16 cellular contexts compared by ENCODE assay signal in the genomic region with DNA sequence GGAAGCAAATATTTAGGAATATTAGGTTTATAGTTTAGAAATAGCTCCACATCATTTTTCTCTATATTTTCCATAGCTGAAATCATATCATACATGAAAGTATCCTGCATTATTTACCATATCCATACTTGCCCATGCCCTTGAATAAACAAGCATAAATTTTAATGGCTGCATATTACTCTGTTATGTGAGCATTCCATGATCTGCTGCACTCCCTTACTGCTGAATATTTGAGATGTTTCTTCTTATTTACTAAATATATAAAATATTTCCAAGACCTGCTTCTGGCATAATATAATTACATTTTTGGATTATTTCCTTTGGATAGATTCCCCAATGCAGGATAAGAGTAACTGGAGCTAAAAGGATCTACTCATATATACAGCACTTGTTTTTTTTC.
DNase-seq lines count a peak whose midpoint lies in the region; ATAC-seq and TF ChIP-seq lines count a peak whose summit lies in the region.
"Had no signal": no experiment of that assay in that cellular context is flagged by ENCODE, and none has a peak within 500 bp of the region (broad histone marks: within the 10 kb centered on the region; RNA-seq: fewer than 3 reads in every experiment).

No MANE protein-coding gene starts in this region.

- H3K4me1 Mint-ChIP-seq in chondrocyte (ENCODE audit: low read depth) (peaks cover 15% of the 10 kb centered on the region), mesothelial cell of epicardium (peaks cover 19% of the 10 kb centered on the region), GM23338 (no peaks in the 10 kb centered on the region)
- H3K4me1 Mint-ChIP-seq: H9 had no signal

- H3K9ac ChIP-seq in SK-N-SH, result no peak overlapping the region; the same call in 1 of the 2 replicates

- H4K20me1 ChIP-seq in SK-N-SH (ENCODE audit: insufficient read depth), result no peaks in the 10 kb centered on the region
- no peaks in the 10 kb centered on the region for H4K20me1 ChIP-seq in GM23338 (replicated peaks; ENCODE audit: insufficient read depth)

- no peak overlapping the region for H3K4me2 ChIP-seq in SK-N-SH
- no peak overlapping the region for H3K4me2 ChIP-seq in GM23338

- TF ChIP-seq CTCF in AG10803 (conservative IDR thresholded peaks at IDR 0.05; ENCODE audit: low read length), result no peak
- no peak for TF ChIP-seq CTCF in SK-N-SH (IDR thresholded peaks at IDR 0.05)
- no peak for TF ChIP-seq CTCF in chondrocyte (IDR thresholded peaks at IDR 0.05)
- TF ChIP-seq CTCF in mesothelial cell of epicardium (IDR thresholded peaks at IDR 0.05; ENCODE audit: unreplicated experiment), result no peak
- no peak for TF ChIP-seq CTCF in GM23338 (conservative IDR thresholded peaks at IDR 0.05; ENCODE audit: low read depth in 2 of 2)

- H3K9me3 ChIP-seq in SK-N-SH, result peaks cover 19% of the 10 kb centered on the region
- H3K9me3 ChIP-seq: BE2C had no signal

- H3K79me2 ChIP-seq in SK-N-SH (ENCODE audit: insufficient read depth), result no peaks in the 10 kb centered on the region
- no peaks in the 10 kb centered on the region for H3K79me2 ChIP-seq in GM23338 (replicated peaks; ENCODE audit: insufficient read depth)

- H3K9me2 ChIP-seq in SK-N-SH (no peaks in the 10 kb centered on the region), GM23338 (ENCODE audit: insufficient read depth) (no peaks in the 10 kb centered on the region)

- H3K4me3 ChIP-seq in AG10803 (ENCODE audit: low read length), result no peak overlapping the region
- no peak overlapping the region for H3K4me3 ChIP-seq in SK-N-SH (ENCODE audit: low read depth in 2 of 2, low read length in 1 of 2)
- H3K4me3 ChIP-seq in GM23338, result no peak overlapping the region

- CTCF ChIA-PET in SK-N-SH (lab: Yijun Ruan, JAX), result interaction anchor here (1.3 kb wide), 1 partner anchor 144 kb away, joined by 4 read pairs; no protein-coding TSS in a partner anchor

- H3K4me3 Mint-ChIP-seq in chondrocyte (ENCODE audit: unreplicated experiment) (no peak overlapping the region), mesothelial cell of epicardium (no peak overlapping the region), GM23338 (no peak overlapping the region)
- H3K4me3 Mint-ChIP-seq: CD4-positive, CD25-positive, alpha-beta regulatory T cell; CD8-positive, alpha-beta memory T cell; H9 had no signal

- H3K27me3 ChIP-seq in SK-N-SH (ENCODE audit: insufficient read depth) (no peaks in the 10 kb centered on the region), GM23338 (ENCODE audit: insufficient read depth) (no peaks in the 10 kb centered on the region)
- H3K27me3 ChIP-seq: BE2C had no signal

- TF ChIP-seq RAD21 in SK-N-SH (IDR thresholded peaks at IDR 0.05; ENCODE audit: low read length), result no peak

- POLR2A ChIA-PET in SK-N-SH (lab: Yijun Ruan, JAX), result no interaction called here

- H3K27ac ChIP-seq in SK-N-SH (ENCODE audit: low read depth in 2 of 2, low read length in 1 of 2), result peak overlapping the region; percentile 71 to 94
- H3K27ac ChIP-seq in GM23338 (ENCODE audit: low read depth), result no peak overlapping the region

- H3K9me3 Mint-ChIP-seq in chondrocyte (ENCODE audit: low read depth) (peaks cover 12% of the 10 kb centered on the region), mesothelial cell of epicardium (peaks cover 21% of the 10 kb centered on the region), GM23338 (peaks cover 7% of the 10 kb centered on the region)

- peaks cover 21% of the 10 kb centered on the region for H3F3A ChIP-seq in SK-N-SH (replicated peaks; ENCODE audit: insufficient read depth)
- no peaks in the 10 kb centered on the region for H3F3A ChIP-seq in GM23338 (replicated peaks; ENCODE audit: low read depth)

- H3K27ac Mint-ChIP-seq in chondrocyte (ENCODE audit: unreplicated experiment), result peak overlapping the region; percentile 50
- H3K27ac Mint-ChIP-seq in mesothelial cell of epicardium, result peak overlapping the region; percentile 31
- H3K27ac Mint-ChIP-seq in GM23338, result no peak overlapping the region
- H3K27ac Mint-ChIP-seq: CD4-positive, CD25-positive, alpha-beta regulatory T cell; CD8-positive, alpha-beta memory T cell; H9 had no signal

- H3K27me3 Mint-ChIP-seq in chondrocyte (ENCODE audit: low read depth) (no peaks in the 10 kb centered on the region), mesothelial cell of epicardium (ENCODE audit: low read depth) (no peaks in the 10 kb centered on the region), GM23338 (ENCODE audit: insufficient read depth, low read depth, poor library complexity) (no peaks in the 10 kb centered on the region)
- H3K27me3 Mint-ChIP-seq: CD4-positive, CD25-positive, alpha-beta regulatory T cell; CD8-positive, alpha-beta memory T cell had no signal

- DNase-seq in AG10803 (ENCODE audit: low read depth), result peak; percentile 20
- no peak for DNase-seq in SK-N-SH
- no peak for DNase-seq in chondrocyte (ENCODE audit: low spot score)
- DNase-seq in mesothelial cell of epicardium (ENCODE audit: low spot score in 2 of 2, unreplicated experiment in 2 of 2), result no peak
- DNase-seq in SKM-1 treated with dmso at 0.1 percent for 144 hours (lab: John Stamatoyannopoulos, UW; ENCODE audit: unreplicated experiment), result no peak
- DNase-seq in Ammon's horn (ENCODE audit: low spot score), result no peak
- DNase-seq in GM23338 (ENCODE audit: low spot score), result no peak
- DNase-seq: 8988T; C1 segment of cervical spinal cord; CD4-positive, CD25-positive, alpha-beta regulatory T cell; CD8-positive, alpha-beta memory T cell; COR-L47; GOT3; H9 had no signal

- ATAC-seq in GM21717 (IDR thresholded peaks at IDR 0.05; ENCODE audit: unreplicated experiment) (no peak), GM23338 (no peak)

- no peak for TF ChIP-seq EP300 in SK-N-SH (IDR thresholded peaks at IDR 0.05; ENCODE audit: borderline replicate concordance in 1 of 2, low read depth in 1 of 2, low read length in 1 of 2)

- peaks cover 0 to 4% of the 10 kb centered on the region in 2 experiments; a peak in 1 of 4 replicates for H3K4me1 ChIP-seq in SK-N-SH (ENCODE audit: control insufficient read depth in 1 of 2, insufficient read depth in 2 of 2, low read depth in 1 of 2, low read length in 1 of 2)
- H3K4me1 ChIP-seq in GM23338 (ENCODE audit: insufficient read depth), result no peaks in the 10 kb centered on the region

- peaks cover 5% of the 10 kb centered on the region for H3K36me3 Mint-ChIP-seq in chondrocyte (ENCODE audit: low read depth)
- peaks cover 40% of the 10 kb centered on the region for H3K36me3 Mint-ChIP-seq in mesothelial cell of epicardium
- H3K36me3 Mint-ChIP-seq in GM23338 (ENCODE audit: low read depth), result peaks cover 13% of the 10 kb centered on the region; the same call in 2 of the 3 replicates

- H2AFZ ChIP-seq in SK-N-SH (ENCODE audit: low read depth) (no peak overlapping the region), GM23338 (no peak overlapping the region)

- peaks cover 10% of the 10 kb centered on the region in 2 experiments for H3K36me3 ChIP-seq in SK-N-SH (replicated peaks in 1 of 2; ENCODE audit: control insufficient read depth in 1 of 2, insufficient read depth in 2 of 2, low read length in 1 of 2)
- no peaks in the 10 kb centered on the region for H3K36me3 ChIP-seq in GM23338 (ENCODE audit: insufficient read depth)

TF ChIP-seq in SK-N-SH, 30 proteins besides CTCF, POLR2A, EP300 and RAD21 (continues in another document):
- TF ChIP-seq GATA2 (CRISPR knock-in tag; IDR thresholded peaks at IDR 0.05) (no peak), FOXJ3 (CRISPR knock-in tag; IDR thresholded peaks at IDR 0.05) (no peak), JUND (IDR thresholded peaks at IDR 0.05) (no peak), NRF1 (IDR thresholded peaks at IDR 0.05; ENCODE audit: low read depth, low read length) (no peak), NFIC (IDR thresholded peaks at IDR 0.05; ENCODE audit: borderline replicate concordance) (no peak), RFX5 (IDR thresholded peaks at IDR 0.05; ENCODE audit: low read length) (no peak), TAF1 (IDR thresholded peaks at IDR 0.05; ENCODE audit: borderline replicate concordance, low read depth, low read length) (no peak), RXRA (IDR thresholded peaks at IDR 0.05; ENCODE audit: borderline replicate concordance, low read depth) (no peak), MXI1 (IDR thresholded peaks at IDR 0.05; ENCODE audit: low read depth, low read length) (no peak), ELF1 (IDR thresholded peaks at IDR 0.05) (no peak), POLR2AphosphoS5 (IDR thresholded peaks at IDR 0.05; ENCODE audit: low read depth, low read length) (no peak)

TF ChIP-seq in GM23338, 12 proteins besides CTCF, POLR2A, EP300 and RAD21 (continues in another document):
- TF ChIP-seq ZNF114 (CRISPR knock-in tag; IDR thresholded peaks at IDR 0.05) (no peak), POLR2AphosphoS5 (IDR thresholded peaks at IDR 0.05; ENCODE audit: low read depth) (no peak), CREB1 (CRISPR knock-in tag; IDR thresholded peaks at IDR 0.05; ENCODE audit: low read depth) (no peak)
- TF ChIP-seq, protein P1, sequence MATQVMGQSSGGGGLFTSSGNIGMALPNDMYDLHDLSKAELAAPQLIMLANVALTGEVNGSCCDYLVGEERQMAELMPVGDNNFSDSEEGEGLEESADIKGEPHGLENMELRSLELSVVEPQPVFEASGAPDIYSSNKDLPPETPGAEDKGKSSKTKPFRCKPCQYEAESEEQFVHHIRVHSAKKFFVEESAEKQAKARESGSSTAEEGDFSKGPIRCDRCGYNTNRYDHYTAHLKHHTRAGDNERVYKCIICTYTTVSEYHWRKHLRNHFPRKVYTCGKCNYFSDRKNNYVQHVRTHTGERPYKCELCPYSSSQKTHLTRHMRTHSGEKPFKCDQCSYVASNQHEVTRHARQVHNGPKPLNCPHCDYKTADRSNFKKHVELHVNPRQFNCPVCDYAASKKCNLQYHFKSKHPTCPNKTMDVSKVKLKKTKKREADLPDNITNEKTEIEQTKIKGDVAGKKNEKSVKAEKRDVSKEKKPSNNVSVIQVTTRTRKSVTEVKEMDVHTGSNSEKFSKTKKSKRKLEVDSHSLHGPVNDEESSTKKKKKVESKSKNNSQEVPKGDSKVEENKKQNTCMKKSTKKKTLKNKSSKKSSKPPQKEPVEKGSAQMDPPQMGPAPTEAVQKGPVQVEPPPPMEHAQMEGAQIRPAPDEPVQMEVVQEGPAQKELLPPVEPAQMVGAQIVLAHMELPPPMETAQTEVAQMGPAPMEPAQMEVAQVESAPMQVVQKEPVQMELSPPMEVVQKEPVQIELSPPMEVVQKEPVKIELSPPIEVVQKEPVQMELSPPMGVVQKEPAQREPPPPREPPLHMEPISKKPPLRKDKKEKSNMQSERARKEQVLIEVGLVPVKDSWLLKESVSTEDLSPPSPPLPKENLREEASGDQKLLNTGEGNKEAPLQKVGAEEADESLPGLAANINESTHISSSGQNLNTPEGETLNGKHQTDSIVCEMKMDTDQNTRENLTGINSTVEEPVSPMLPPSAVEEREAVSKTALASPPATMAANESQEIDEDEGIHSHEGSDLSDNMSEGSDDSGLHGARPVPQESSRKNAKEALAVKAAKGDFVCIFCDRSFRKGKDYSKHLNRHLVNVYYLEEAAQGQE (IDR thresholded peaks at IDR 0.05; ENCODE audit: unreplicated experiment), result no peak
